ENCODE assay signal across 16 cellular contexts in genomic region chr14:75927564-75928087, GRCh38.
"Had no signal": no experiment of that assay in that cellular context is flagged by ENCODE, and none has a peak within 500 bp of the region (broad histone marks: within the 10 kb centered on the region; RNA-seq: fewer than 3 reads in every experiment).

No MANE protein-coding gene starts in this region.

- H3K36me3 Mint-ChIP-seq: activated CD4-positive, alpha-beta memory T cell treated with anti-CD3 and anti-CD28 coated beads for 36 hours; stimulated activated effector memory CD8-positive, alpha-beta T cell treated with anti-CD3 and anti-CD28 coated beads, Interleukin-12 subunit alpha, Interleukin-12 subunit beta, amount 100 ng/mL, for 72 hours had no signal

- DNase-seq: activated CD4-positive, alpha-beta memory T cell treated with anti-CD3 and anti-CD28 coated beads for 36 hours; activated CD8-positive, alpha-beta memory T cell treated with anti-CD3 and anti-CD28 coated beads, Interleukin-2, amount 50 U/mL, for 4 hours; activated naive CD4-positive, alpha-beta T cell; effector memory CD4-positive, alpha-beta T cell; left ventricle myocardium inferior; posterior cingulate gyrus; right cardiac atrium; T-cell; T1000 had no signal

- H3K4me1 Mint-ChIP-seq: stimulated activated effector memory CD8-positive, alpha-beta T cell treated with anti-CD3 and anti-CD28 coated beads, Interleukin-12 subunit alpha, Interleukin-12 subunit beta, amount 100 ng/mL, for 72 hours; T-cell had no signal

- H3K27ac Mint-ChIP-seq: activated CD4-positive, alpha-beta memory T cell treated with anti-CD3 and anti-CD28 coated beads for 36 hours; stimulated activated effector memory CD8-positive, alpha-beta T cell treated with anti-CD3 and anti-CD28 coated beads, Interleukin-12 subunit alpha, Interleukin-12 subunit beta, amount 100 ng/mL, for 72 hours; T-cell had no signal

- FAIRE-seq: bronchial epithelial cell, keratinocyte had no signal

- H3K4me3 Mint-ChIP-seq: activated CD4-positive, alpha-beta memory T cell treated with anti-CD3 and anti-CD28 coated beads for 36 hours; stimulated activated effector memory CD8-positive, alpha-beta T cell treated with anti-CD3 and anti-CD28 coated beads, Interleukin-12 subunit alpha, Interleukin-12 subunit beta, amount 100 ng/mL, for 72 hours; T-cell had no signal

- ATAC-seq: stimulated activated effector memory CD8-positive, alpha-beta T cell treated with anti-CD3 and anti-CD28 coated beads, Interleukin-12 subunit alpha, Interleukin-12 subunit beta, amount 100 ng/mL, for 72 hours; T-cell had no signal

- H3K27ac ChIP-seq: ascending aorta, coronary artery, neutrophil had no signal

- H3K9me3 Mint-ChIP-seq: activated CD4-positive, alpha-beta memory T cell treated with anti-CD3 and anti-CD28 coated beads for 36 hours; stimulated activated effector memory CD8-positive, alpha-beta T cell treated with anti-CD3 and anti-CD28 coated beads, Interleukin-12 subunit alpha, Interleukin-12 subunit beta, amount 100 ng/mL, for 72 hours; T-cell; type B pancreatic cell had no signal

- H3K27me3 Mint-ChIP-seq: activated CD4-positive, alpha-beta memory T cell treated with anti-CD3 and anti-CD28 coated beads for 36 hours; T-cell; type B pancreatic cell had no signal
